4 cellular contexts compared by ENCODE assay signal in genomic region chr5:121805251-121805650, GRCh38. TPM values are rescaled to one million over a fixed set of nuclear protein-coding genes. Genes with fewer than 3 reads are reported as not detected.
"Had no signal": no experiment of that assay in that cellular context is flagged by ENCODE, and none has a peak within 500 bp of the region (broad histone marks: within the 10 kb centered on the region; RNA-seq: fewer than 3 reads in every experiment).

No MANE protein-coding gene starts in this region.

RNA-seq across cellular contexts. Expression of gene FTMT, which starts 46.4 kb away (rescaled TPM):
- total RNA-seq: LHCN-M2, M059J, MCF 10A, NCI-H460 had no signal
